In the genomic region with DNA sequence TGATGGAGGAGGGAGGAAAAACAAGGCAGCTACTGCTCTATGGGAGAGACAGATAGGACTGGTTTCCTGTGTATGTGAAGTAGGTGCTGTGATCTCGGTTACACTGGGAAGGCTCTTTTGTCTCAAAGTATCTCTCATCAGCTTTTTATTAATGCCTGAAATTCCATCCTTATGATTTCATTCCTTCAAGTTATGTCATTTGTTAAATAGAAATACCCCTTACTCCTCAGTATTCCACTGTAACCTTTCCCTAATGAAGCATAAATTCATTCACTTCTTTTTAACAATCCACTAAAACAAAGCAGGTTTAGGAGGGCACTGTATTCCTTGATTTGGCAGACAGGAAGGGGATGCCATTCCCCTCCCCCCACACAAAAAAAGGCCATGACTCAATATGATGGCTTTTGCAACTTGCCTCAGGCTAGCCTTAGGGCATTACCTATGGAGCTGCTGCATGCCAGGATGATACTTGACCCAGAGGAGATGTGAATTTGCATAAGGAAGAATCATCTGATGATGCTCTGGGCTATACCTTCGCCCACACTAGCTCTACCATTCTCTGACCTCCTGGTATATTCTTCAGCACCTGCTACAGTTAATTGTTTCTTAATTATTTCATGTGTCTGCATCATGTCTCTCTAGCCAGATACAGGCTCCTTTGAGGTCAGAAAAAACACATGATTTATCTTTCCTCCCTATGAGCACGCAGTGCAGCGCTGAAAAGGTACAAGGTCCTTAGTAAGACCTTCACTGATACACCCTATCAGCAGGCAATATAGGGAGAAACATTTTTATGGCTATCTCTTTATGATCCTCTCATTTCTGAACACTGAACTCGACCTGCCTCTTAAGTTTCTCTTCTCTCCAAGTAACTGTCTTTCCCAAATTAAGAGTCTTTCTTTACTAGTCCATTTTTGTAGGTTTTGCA, we compare ENCODE assay signal across 11 cellular contexts. TPM values are rescaled to one million over a fixed set of nuclear protein-coding genes. Genes with fewer than 3 reads are reported as not detected.
DNase-seq lines count a peak whose midpoint lies in the region; ATAC-seq and TF ChIP-seq lines count a peak whose summit lies in the region.
"Had no signal": no experiment of that assay in that cellular context is flagged by ENCODE, and none has a peak within 500 bp of the region (broad histone marks: within the 10 kb centered on the region; RNA-seq: fewer than 3 reads in every experiment).

No MANE protein-coding gene starts in this region.

- peaks cover 84% of the 10 kb centered on the region for H4K20me1 ChIP-seq in DND-41 (ENCODE audit: insufficient read depth, low read length)

- H3K9ac ChIP-seq in DND-41 (ENCODE audit: low read depth, low read length) = no peak overlapping the region

- H3K4me3 ChIP-seq in DND-41 (ENCODE audit: low read depth in 1 of 2, low read length in 2 of 2) = no peak overlapping the region
- no peak overlapping the region for H3K4me3 ChIP-seq in naive thymus-derived CD4-positive, alpha-beta T cell (ENCODE audit: low read length)
- H3K4me3 ChIP-seq: K562 had no signal

- H3K9me3 Mint-ChIP-seq in IgD-negative memory B cell = peaks cover 0 to 2% (median 0%) of the 10 kb centered on the region in 3 donors
- no peaks in the 10 kb centered on the region for H3K9me3 Mint-ChIP-seq in central memory CD8-positive, alpha-beta T cell
- H3K9me3 Mint-ChIP-seq in naive thymus-derived CD4-positive, alpha-beta T cell = peaks cover 0 to 2% (median 0%) of the 10 kb centered on the region in 11 donors
- peaks cover 0 to 4% of the 10 kb centered on the region in 2 donors for H3K9me3 Mint-ChIP-seq in stimulated activated naive B cell treated with anti-CD40 and anti-IgM and Interleukin-4, amounts not matched to agents 10 μg/mL and 1 μg/mL and 100 μg/mL, for 72 hours

- H3K4me1 ChIP-seq in DND-41 (ENCODE audit: insufficient read depth, low read length) = peaks cover 16% of the 10 kb centered on the region; the same call in 1 of the 2 replicates
- peaks cover 23 to 24% of the 10 kb centered on the region in 2 donors for H3K4me1 ChIP-seq in naive thymus-derived CD4-positive, alpha-beta T cell (ENCODE audit: control insufficient read depth in 2 of 2, insufficient read depth in 2 of 2, low read length in 2 of 2)

- CTCF ChIA-PET in naive thymus-derived CD4-positive, alpha-beta T cell (lab: Charles Lee) = no interaction called here

- H3K4me1 Mint-ChIP-seq in IgD-negative memory B cell = peaks cover 45 to 64% (median 59%) of the 10 kb centered on the region in 3 donors
- peaks cover 63% of the 10 kb centered on the region for H3K4me1 Mint-ChIP-seq in central memory CD8-positive, alpha-beta T cell
- peaks cover 44 to 99% (median 96%) of the 10 kb centered on the region in 7 donors for H3K4me1 Mint-ChIP-seq in naive thymus-derived CD4-positive, alpha-beta T cell
- peaks cover 33 to 71% of the 10 kb centered on the region in 2 donors for H3K4me1 Mint-ChIP-seq in stimulated activated naive B cell treated with anti-CD40 and anti-IgM and Interleukin-4, amounts not matched to agents 10 μg/mL and 1 μg/mL and 100 μg/mL, for 72 hours

- H2AFZ ChIP-seq in DND-41 (ENCODE audit: low read depth, low read length) = no peak overlapping the region

- H3K9me3 ChIP-seq in DND-41 (ENCODE audit: insufficient read depth, low read length, severe bottlenecking) = no peaks in the 10 kb centered on the region
- no peaks in the 10 kb centered on the region for H3K9me3 ChIP-seq in naive thymus-derived CD4-positive, alpha-beta T cell (ENCODE audit: control insufficient read depth in 2 of 3, low read length in 3 of 3)

- ATAC-seq in DND-41 (ENCODE audit: insufficient read depth, low read depth) = peak; percentile 31; the same call in 1 of the 3 replicates
- peak; percentile 10 for ATAC-seq in central memory CD8-positive, alpha-beta T cell (replicated peaks; ENCODE audit: extremely low read depth, poor library complexity, severe bottlenecking)
- ATAC-seq in naive thymus-derived CD4-positive, alpha-beta T cell = peak; percentile 31
- ATAC-seq in stimulated activated naive B cell treated with anti-CD40 and anti-IgM and Interleukin-4, amounts not matched to agents 10 μg/mL and 1 μg/mL and 100 μg/mL, for 72 hours (replicated peaks) = no peak

- peak overlapping the region in 1 of 4 donors; percentile 9 for H3K4me3 Mint-ChIP-seq in IgD-negative memory B cell
- H3K4me3 Mint-ChIP-seq in central memory CD8-positive, alpha-beta T cell = no peak overlapping the region
- peak overlapping the region in 4 of 10 donors; percentile 8 to 53 (median 36) for H3K4me3 Mint-ChIP-seq in naive thymus-derived CD4-positive, alpha-beta T cell
- no peak overlapping the region for H3K4me3 Mint-ChIP-seq in stimulated activated naive B cell treated with anti-CD40 and anti-IgM and Interleukin-4, amounts not matched to agents 10 μg/mL and 1 μg/mL and 100 μg/mL, for 72 hours

- H3K79me2 ChIP-seq in DND-41 (ENCODE audit: insufficient read depth, low read length) = peaks cover 100% of the 10 kb centered on the region

- no peaks in the 10 kb centered on the region for H3K36me3 Mint-ChIP-seq in IgD-negative memory B cell
- peaks cover 17% of the 10 kb centered on the region for H3K36me3 Mint-ChIP-seq in central memory CD8-positive, alpha-beta T cell (ENCODE audit: insufficient read depth)
- peaks cover 0 to 32% (median 12%) of the 10 kb centered on the region in 5 donors for H3K36me3 Mint-ChIP-seq in naive thymus-derived CD4-positive, alpha-beta T cell
- H3K36me3 Mint-ChIP-seq in stimulated activated naive B cell treated with anti-CD40 and anti-IgM and Interleukin-4, amounts not matched to agents 10 μg/mL and 1 μg/mL and 100 μg/mL, for 72 hours = peaks cover 27 to 30% of the 10 kb centered on the region in 2 donors

- H3K27me3 ChIP-seq in DND-41 (ENCODE audit: insufficient read depth, low read length, poor library complexity) = no peaks in the 10 kb centered on the region
- H3K27me3 ChIP-seq in naive thymus-derived CD4-positive, alpha-beta T cell (ENCODE audit: control insufficient read depth in 2 of 2, insufficient read depth in 2 of 2, low read length in 2 of 2) = no peaks in the 10 kb centered on the region

- no peak overlapping the region for H3K27ac ChIP-seq in DND-41 (ENCODE audit: low read length)
- H3K27ac ChIP-seq in naive thymus-derived CD4-positive, alpha-beta T cell (ENCODE audit: low read depth, low read length) = no peak overlapping the region

- H3K27me3 Mint-ChIP-seq in IgD-negative memory B cell = no peaks in the 10 kb centered on the region
- no peaks in the 10 kb centered on the region for H3K27me3 Mint-ChIP-seq in central memory CD8-positive, alpha-beta T cell
- H3K27me3 Mint-ChIP-seq in naive thymus-derived CD4-positive, alpha-beta T cell = no peaks in the 10 kb centered on the region
- H3K27me3 Mint-ChIP-seq in stimulated activated naive B cell treated with anti-CD40 and anti-IgM and Interleukin-4, amounts not matched to agents 10 μg/mL and 1 μg/mL and 100 μg/mL, for 72 hours = no peaks in the 10 kb centered on the region

- H3K36me3 ChIP-seq in DND-41 (ENCODE audit: insufficient read depth, low read length) = peaks cover 47% of the 10 kb centered on the region
- H3K36me3 ChIP-seq in naive thymus-derived CD4-positive, alpha-beta T cell (ENCODE audit: control insufficient read depth in 2 of 3, insufficient read depth in 3 of 3, low read length in 3 of 3) = no peaks in the 10 kb centered on the region

- no peak overlapping the region for H3K4me2 ChIP-seq in DND-41 (ENCODE audit: insufficient read depth, low read length)

- intact Hi-C loops in naive thymus-derived CD4-positive, alpha-beta T cell (cut with micrococcal nuclease) = no loop called here

- DNase-seq in DND-41 (no peak), NCI-H2171 treated with DMSO at 0.1 percent for 48 hours (lab: John Stamatoyannopoulos, UW) (no peak), T-helper 9 cell (no peak)
- no peak for DNase-seq in central memory CD8-positive, alpha-beta T cell (ENCODE audit: low spot score in 2 of 2)
- DNase-seq in naive thymus-derived CD4-positive, alpha-beta T cell = no peak
- no peak for DNase-seq in central memory CD4-positive, alpha-beta T cell
- no peak for DNase-seq in stimulated activated naive B cell treated with anti-CD40 and anti-IgM and Interleukin-4, amounts not matched to agents 10 μg/mL and 1 μg/mL and 100 μg/mL, for 72 hours
- DNase-seq: activated CD8-positive, alpha-beta memory T cell treated with anti-CD3 and anti-CD28 coated beads, Interleukin-2, amount 50 U/mL, for 48 hours; RPMI8226 had no signal

- TF ChIP-seq CTCF in DND-41 (IDR thresholded peaks at IDR 0.05; ENCODE audit: borderline replicate concordance, extremely low read depth, low read length, poor library complexity, severe bottlenecking) = no peak

- POLR2A ChIA-PET in naive thymus-derived CD4-positive, alpha-beta T cell (lab: Charles Lee) = interaction anchor here (1.0 kb wide), 1 partner anchor 28 kb away, joined by 3 read pairs; no protein-coding TSS in a partner anchor

- peak overlapping the region; percentile 12 to 86 (median 53) for H3K27ac Mint-ChIP-seq in IgD-negative memory B cell
- peak overlapping the region; percentile 22 for H3K27ac Mint-ChIP-seq in central memory CD8-positive, alpha-beta T cell (ENCODE audit: low read depth)
- H3K27ac Mint-ChIP-seq in naive thymus-derived CD4-positive, alpha-beta T cell = peak overlapping the region in 6 of 9 donors; percentile 9 to 65 (median 56)
- H3K27ac Mint-ChIP-seq in stimulated activated naive B cell treated with anti-CD40 and anti-IgM and Interleukin-4, amounts not matched to agents 10 μg/mL and 1 μg/mL and 100 μg/mL, for 72 hours = no peak overlapping the region

RNA-seq across cellular contexts. Expression of gene NR3C1, which starts 26.3 kb away (rescaled TPM):
- 78.4 TPM for polyA plus RNA-seq in IgD-negative memory B cell
- 100 to 1,000 TPM in 3 of 5 experiments, 10 to 100 TPM in 2; 68.0 to 140 (median 121) TPM for total RNA-seq in naive thymus-derived CD4-positive, alpha-beta T cell
- 10 to 100 TPM; 86.1 to 90.2 TPM for polyA plus RNA-seq in naive thymus-derived CD4-positive, alpha-beta T cell

Comparison
In these comparisons a context has a peak if more than half of its experiments do, and no peak if none do; other contexts are left out.
1. ATAC-seq: peak in DND-41 (single experiment), central memory CD8-positive, alpha-beta T cell (single experiment) and naive thymus-derived CD4-positive, alpha-beta T cell (single experiment); none in stimulated activated naive B cell treated with anti-CD40 and anti-IgM and Interleukin-4, amounts not matched to agents 10 μg/mL and 1 μg/mL and 100 μg/mL, for 72 hours (0 of 2).